ENCODE assay signal across 18 cellular contexts in genomic region chr14:55545779-55546178, GRCh38.
A peak's percentile ranks its signal among the peaks of the same experiment; 100 is the strongest.
DNase-seq lines count a peak whose midpoint lies in the region; ATAC-seq lines count a peak whose summit lies in the region.
"Had no signal": no experiment of that assay in that cellular context is flagged by ENCODE, and none has a peak within 500 bp of the region (broad histone marks: within the 10 kb centered on the region; RNA-seq: fewer than 3 reads in every experiment).

No MANE protein-coding gene starts in this region.

- peak; percentile 29 for ATAC-seq in GM18511 (IDR thresholded peaks at IDR 0.05; ENCODE audit: unreplicated experiment)
- ATAC-seq in GM19467 (IDR thresholded peaks at IDR 0.05; ENCODE audit: unreplicated experiment): peak; percentile 13
- ATAC-seq in HG02852 (IDR thresholded peaks at IDR 0.05; ENCODE audit: unreplicated experiment): peak; percentile 15
- peak; percentile 12 for ATAC-seq in HG03354 (IDR thresholded peaks at IDR 0.05; ENCODE audit: poor library complexity, severe bottlenecking, unreplicated experiment)
- ATAC-seq: A549, HCT116, heart left ventricle, left lung had no signal

- no peak for DNase-seq in stimulated activated CD4-positive, alpha-beta T cell treated with anti-CD3 and anti-CD28 coated beads, Interleukin-4, amount 100 ng/mL, for 24 hours
- DNase-seq in NCI-H1105 treated with DMSO at 0.1 percent for 48 hours (lab: John Stamatoyannopoulos, UW): no peak
- no peak for DNase-seq in stimulated activated CD8-positive, alpha-beta memory T cell treated with anti-CD3 and anti-CD28 coated beads, Interleukin-4, amount 100 ng/mL, for 48 hours
- DNase-seq in NOMO-1 treated with dmso at 0.1 percent for 144 hours (lab: John Stamatoyannopoulos, UW; ENCODE audit: unreplicated experiment): no peak
- DNase-seq: activated CD8-positive, alpha-beta memory T cell treated with anti-CD3 and anti-CD28 coated beads, Interleukin-2, amount 50 U/mL, for 48 hours; activated gamma-delta T cell; heart left ventricle; left lung; NCI-H1417 treated with DMSO at 0.1 percent for 48 hours; NCI-H774; SIG-M5; T-helper 1 cell had no signal
